Comparison of ENCODE assay signal across 1 cellular context in the genomic region with DNA sequence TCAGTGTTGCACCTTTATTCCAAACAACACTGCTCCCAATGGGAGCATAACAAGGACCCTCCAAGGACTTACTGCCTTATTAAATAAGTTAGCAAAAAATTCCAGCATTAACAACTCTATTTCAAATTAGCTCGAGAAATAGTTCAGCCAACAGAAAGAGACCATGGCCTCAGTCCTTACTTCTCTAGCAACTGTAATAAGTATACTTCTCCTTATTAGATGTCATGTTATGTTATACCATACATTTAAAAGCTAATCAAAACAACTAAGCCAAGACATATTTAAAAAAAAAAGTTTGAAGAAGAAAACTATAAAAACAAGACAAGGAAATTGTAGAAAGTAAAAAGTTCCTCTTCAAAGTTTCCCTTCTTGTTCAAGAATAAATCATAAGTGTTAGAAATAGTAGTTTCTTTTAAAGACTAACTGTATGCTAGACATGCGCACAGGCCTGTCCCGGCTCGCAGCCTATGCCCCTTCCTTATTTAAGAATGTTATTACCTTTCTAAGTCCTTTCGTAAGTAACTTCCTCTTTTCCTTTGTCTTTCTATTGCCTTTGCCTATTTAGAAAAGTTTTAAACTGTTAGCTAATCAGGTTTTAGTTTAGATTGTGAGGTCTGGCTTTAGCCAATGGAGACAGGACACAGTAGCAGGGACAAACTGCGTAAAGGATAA.
TF ChIP-seq lines count a peak whose summit lies in the region.

No MANE protein-coding gene starts in this region.

TF ChIP-seq in H1, 55 proteins besides CTCF, POLR2A, EP300 and RAD21 (continued from another document):
- no peak for TF ChIP-seq SRF (IDR thresholded peaks at IDR 0.05; ENCODE audit: low read depth, low read length)
- no peak for TF ChIP-seq CEBPB (IDR thresholded peaks at IDR 0.05; ENCODE audit: low read depth, low read length)
- no peak for TF ChIP-seq SUZ12 (IDR thresholded peaks at IDR 0.05; ENCODE audit: low read length)
- TF ChIP-seq JUN (IDR thresholded peaks at IDR 0.05; ENCODE audit: low read depth, low read length), result no peak
TF ChIP-seq in H1: peak in this region for 0.
